In the genomic region with DNA sequence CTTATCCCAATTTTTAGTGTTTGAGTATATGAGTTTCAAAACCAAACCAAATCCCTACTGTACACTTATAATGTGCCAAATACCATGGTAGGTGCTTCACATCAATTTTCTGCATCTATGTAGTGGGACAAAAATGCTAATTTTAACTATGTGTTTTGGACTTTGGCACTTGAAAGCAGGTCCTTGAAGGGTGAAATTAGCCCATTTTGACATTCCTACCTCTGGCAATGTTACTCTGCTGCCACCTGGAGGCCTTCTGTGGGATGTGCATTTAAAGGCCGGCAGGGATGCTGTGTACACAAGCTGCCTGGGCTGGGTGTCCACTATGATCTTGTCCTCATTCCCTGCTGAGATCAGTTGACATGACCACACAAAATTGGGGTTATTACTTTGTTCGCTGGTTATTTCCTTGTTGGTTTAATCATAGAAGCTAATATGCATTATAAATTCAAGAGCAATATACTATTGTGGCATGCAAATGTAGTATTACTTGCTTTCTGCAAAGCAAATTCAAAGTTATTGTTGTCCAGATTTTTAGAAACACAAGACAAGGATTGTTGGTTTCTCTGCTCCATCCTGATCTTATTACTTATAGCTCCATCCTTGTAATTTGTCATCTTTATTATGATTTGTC, we compare ENCODE assay signal across 8 cellular contexts.
DNase-seq lines count a peak whose midpoint lies in the region; ATAC-seq lines count a peak whose summit lies in the region.

No MANE protein-coding gene starts in this region.

- peak; percentile 76 for DNase-seq in ELF-1 (ENCODE audit: low read depth, low spot score)
- peak; percentile 14 for DNase-seq in NCI-H345 treated with DMSO at 0.1 percent for 48 hours (lab: John Stamatoyannopoulos, UW; ENCODE audit: unreplicated experiment)
- DNase-seq in activated CD4-positive, alpha-beta T cell treated with anti-CD3 and anti-CD28 coated beads, Interleukin-2, amount 50 U/mL, for 1 hour: peak; percentile 54
- DNase-seq in dermis microvascular lymphatic vessel endothelial cell (ENCODE audit: low read depth in 2 of 2): peak; percentile 62 to 78
- DNase-seq in lung microvascular endothelial cell (ENCODE audit: low read depth in 2 of 2): peak; percentile 79 to 85
- peak; percentile 26 for DNase-seq in stimulated activated CD8-positive, alpha-beta memory T cell treated with anti-CD3 and anti-CD28 coated beads, Interleukin-15, amount 100 ng/mL, for 24 hours (ENCODE audit: low read depth)
- DNase-seq in OCI-M2 (lab: John Stamatoyannopoulos, UW; ENCODE audit: unreplicated experiment): no peak

- peak; percentile 69 for ATAC-seq in HG02623 (IDR thresholded peaks at IDR 0.05; ENCODE audit: unreplicated experiment)
